1 cellular context compared by ENCODE assay signal in the genomic region with DNA sequence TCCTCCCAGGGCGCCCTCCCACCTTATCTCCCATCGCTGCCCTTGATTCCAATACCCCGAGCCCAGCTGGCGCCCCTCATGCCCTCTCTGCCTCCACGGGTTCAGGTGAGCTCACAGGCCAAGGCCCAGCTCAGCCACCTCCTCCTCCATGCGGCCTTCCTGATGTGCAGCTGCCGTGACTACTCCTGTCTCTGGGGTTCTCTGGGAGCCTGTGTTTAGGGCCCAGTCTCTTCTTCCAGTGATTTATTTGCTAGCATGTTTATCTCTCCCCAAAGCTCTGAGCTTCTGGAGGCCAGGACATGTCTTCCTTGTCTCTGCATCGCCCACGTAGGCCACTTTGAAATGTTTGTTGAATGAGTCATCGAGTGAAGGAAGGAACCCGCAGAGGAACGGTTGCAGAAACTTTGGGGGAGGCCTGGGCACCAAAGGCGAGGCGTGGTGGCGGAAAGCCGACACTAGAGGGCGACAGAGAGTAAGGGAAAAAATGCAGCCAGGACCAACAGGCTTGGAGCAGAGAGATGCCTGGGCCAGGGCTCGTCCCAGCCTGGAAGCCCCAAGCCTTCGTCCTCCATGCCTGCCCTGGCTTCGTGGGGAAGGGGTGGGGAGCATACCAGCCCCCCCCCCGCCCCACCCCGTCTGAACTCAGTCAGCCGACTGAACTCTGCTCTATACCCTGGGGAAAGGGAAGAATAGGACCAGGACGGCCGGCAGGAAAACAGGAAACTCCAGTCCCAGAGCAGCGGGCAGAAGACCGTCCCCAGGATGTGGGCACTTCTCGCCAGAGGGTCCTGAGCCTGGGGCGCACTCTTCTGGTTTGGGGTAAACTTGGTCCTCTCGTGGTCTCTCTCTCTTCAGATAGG.
A peak's percentile ranks its signal among the peaks of the same experiment; 100 is the strongest.
TF ChIP-seq lines count a peak whose summit lies in the region.

No MANE protein-coding gene starts in this region.

TF ChIP-seq in HepG2, 621 proteins besides CTCF, POLR2A, EP300 and RAD21 (continued from another document and continues in another):
- TF ChIP-seq ZHX2 (IDR thresholded peaks at IDR 0.05; ENCODE audit: low read depth) (no peak), ZHX2 (CRISPR knock-in tag; IDR thresholded peaks at IDR 0.05; ENCODE audit: borderline replicate concordance) (no peak), ZNF7 (CRISPR knock-in tag; IDR thresholded peaks at IDR 0.05) (no peak), HIVEP1 (CRISPR knock-in tag; IDR thresholded peaks at IDR 0.05) (peak; percentile 38; the same call in 1 of the 2 replicates), RXRB (CRISPR knock-in tag; IDR thresholded peaks at IDR 0.05; ENCODE audit: borderline replicate concordance) (peak; percentile 69; the same call in 1 of the 2 replicates), ZNF335 (CRISPR knock-in tag; IDR thresholded peaks at IDR 0.05) (peak; percentile 68; the same call in 1 of the 2 replicates), KAT7 (CRISPR knock-in tag; IDR thresholded peaks at IDR 0.05; ENCODE audit: borderline replicate concordance) (0 out of 2 replicates have a peak, but pooled peaks have one; percentile 34), ZNF292 (CRISPR knock-in tag; IDR thresholded peaks at IDR 0.05; ENCODE audit: borderline replicate concordance, low read depth) (peak; percentile 69; the same call in 1 of the 2 replicates), FOXC1 (CRISPR knock-in tag; IDR thresholded peaks at IDR 0.05; ENCODE audit: borderline replicate concordance) (peak; percentile 41; the same call in 1 of the 2 replicates), ZNF558 (CRISPR knock-in tag; IDR thresholded peaks at IDR 0.05; ENCODE audit: borderline replicate concordance) (no peak), ZC3H13 (CRISPR knock-in tag; IDR thresholded peaks at IDR 0.05) (0 out of 2 replicates have a peak, but pooled peaks have one; percentile 41), TP53 (CRISPR knock-in tag; conservative IDR thresholded peaks at IDR 0.05) (no peak), TAF1 (CRISPR knock-in tag; IDR thresholded peaks at IDR 0.05) (0 out of 2 replicates have a peak, but pooled peaks have one; percentile 31), KAT2B (IDR thresholded peaks at IDR 0.05; ENCODE audit: borderline replicate concordance, low read depth, low read length) (no peak), PTBP1 (IDR thresholded peaks at IDR 0.05; ENCODE audit: low read depth, low read length, poor library complexity, severe bottlenecking) (peak; percentile 21), AHR (CRISPR knock-in tag; IDR thresholded peaks at IDR 0.05) (0 out of 2 replicates have a peak, but pooled peaks have one; percentile 63), PRDM10 (CRISPR knock-in tag; IDR thresholded peaks at IDR 0.05; ENCODE audit: low read depth) (no peak; the same call in 1 of the 2 replicates), JDP2 (CRISPR knock-in tag; IDR thresholded peaks at IDR 0.05; ENCODE audit: borderline replicate concordance) (no peak), ZNF768 (CRISPR knock-in tag; IDR thresholded peaks at IDR 0.05) (peak; percentile 67), ARNT (IDR thresholded peaks at IDR 0.05) (no peak), HOXA9 (CRISPR knock-in tag; IDR thresholded peaks at IDR 0.05; ENCODE audit: borderline replicate concordance) (no peak), ZNF501 (CRISPR knock-in tag; IDR thresholded peaks at IDR 0.05) (0 out of 2 replicates have a peak, but pooled peaks have one; percentile 32), FOSL1 (CRISPR knock-in tag; IDR thresholded peaks at IDR 0.05; ENCODE audit: borderline replicate concordance) (peak; percentile 48; the same call in 1 of the 2 replicates), ISX (CRISPR knock-in tag; conservative IDR thresholded peaks at IDR 0.05) (no peak), SALL1 (CRISPR knock-in tag; IDR thresholded peaks at IDR 0.05) (peak; percentile 63; the same call in 1 of the 2 replicates), ZBTB7B (CRISPR knock-in tag; IDR thresholded peaks at IDR 0.05) (peak; percentile 77; the same call in 1 of the 2 replicates), SP1 (IDR thresholded peaks at IDR 0.05) (no peak), SP1 (CRISPR knock-in tag; IDR thresholded peaks at IDR 0.05) (no peak), RXRA (CRISPR knock-in tag; IDR thresholded peaks at IDR 0.05) (peak; percentile 84), FOXA3 (CRISPR knock-in tag; IDR thresholded peaks at IDR 0.05) (peak; percentile 49)
- TF ChIP-seq, protein P1, sequence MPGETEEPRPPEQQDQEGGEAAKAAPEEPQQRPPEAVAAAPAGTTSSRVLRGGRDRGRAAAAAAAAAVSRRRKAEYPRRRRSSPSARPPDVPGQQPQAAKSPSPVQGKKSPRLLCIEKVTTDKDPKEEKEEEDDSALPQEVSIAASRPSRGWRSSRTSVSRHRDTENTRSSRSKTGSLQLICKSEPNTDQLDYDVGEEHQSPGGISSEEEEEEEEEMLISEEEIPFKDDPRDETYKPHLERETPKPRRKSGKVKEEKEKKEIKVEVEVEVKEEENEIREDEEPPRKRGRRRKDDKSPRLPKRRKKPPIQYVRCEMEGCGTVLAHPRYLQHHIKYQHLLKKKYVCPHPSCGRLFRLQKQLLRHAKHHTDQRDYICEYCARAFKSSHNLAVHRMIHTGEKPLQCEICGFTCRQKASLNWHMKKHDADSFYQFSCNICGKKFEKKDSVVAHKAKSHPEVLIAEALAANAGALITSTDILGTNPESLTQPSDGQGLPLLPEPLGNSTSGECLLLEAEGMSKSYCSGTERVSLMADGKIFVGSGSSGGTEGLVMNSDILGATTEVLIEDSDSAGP (CRISPR knock-in tag; IDR thresholded peaks at IDR 0.05; ENCODE audit: borderline replicate concordance) = peak; percentile 61; the same call in 1 of the 2 replicates
- TF ChIP-seq, protein P2, sequence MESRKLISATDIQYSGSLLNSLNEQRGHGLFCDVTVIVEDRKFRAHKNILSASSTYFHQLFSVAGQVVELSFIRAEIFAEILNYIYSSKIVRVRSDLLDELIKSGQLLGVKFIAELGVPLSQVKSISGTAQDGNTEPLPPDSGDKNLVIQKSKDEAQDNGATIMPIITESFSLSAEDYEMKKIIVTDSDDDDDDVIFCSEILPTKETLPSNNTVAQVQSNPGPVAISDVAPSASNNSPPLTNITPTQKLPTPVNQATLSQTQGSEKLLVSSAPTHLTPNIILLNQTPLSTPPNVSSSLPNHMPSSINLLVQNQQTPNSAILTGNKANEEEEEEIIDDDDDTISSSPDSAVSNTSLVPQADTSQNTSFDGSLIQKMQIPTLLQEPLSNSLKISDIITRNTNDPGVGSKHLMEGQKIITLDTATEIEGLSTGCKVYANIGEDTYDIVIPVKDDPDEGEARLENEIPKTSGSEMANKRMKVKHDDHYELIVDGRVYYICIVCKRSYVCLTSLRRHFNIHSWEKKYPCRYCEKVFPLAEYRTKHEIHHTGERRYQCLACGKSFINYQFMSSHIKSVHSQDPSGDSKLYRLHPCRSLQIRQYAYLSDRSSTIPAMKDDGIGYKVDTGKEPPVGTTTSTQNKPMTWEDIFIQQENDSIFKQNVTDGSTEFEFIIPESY (CRISPR knock-in tag; IDR thresholded peaks at IDR 0.05) = peak; percentile 42; the same call in 1 of the 2 replicates
- TF ChIP-seq, protein P3, sequence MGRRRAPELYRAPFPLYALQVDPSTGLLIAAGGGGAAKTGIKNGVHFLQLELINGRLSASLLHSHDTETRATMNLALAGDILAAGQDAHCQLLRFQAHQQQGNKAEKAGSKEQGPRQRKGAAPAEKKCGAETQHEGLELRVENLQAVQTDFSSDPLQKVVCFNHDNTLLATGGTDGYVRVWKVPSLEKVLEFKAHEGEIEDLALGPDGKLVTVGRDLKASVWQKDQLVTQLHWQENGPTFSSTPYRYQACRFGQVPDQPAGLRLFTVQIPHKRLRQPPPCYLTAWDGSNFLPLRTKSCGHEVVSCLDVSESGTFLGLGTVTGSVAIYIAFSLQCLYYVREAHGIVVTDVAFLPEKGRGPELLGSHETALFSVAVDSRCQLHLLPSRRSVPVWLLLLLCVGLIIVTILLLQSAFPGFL (CRISPR knock-in tag; IDR thresholded peaks at IDR 0.05) = no peak
- TF ChIP-seq, protein P4, sequence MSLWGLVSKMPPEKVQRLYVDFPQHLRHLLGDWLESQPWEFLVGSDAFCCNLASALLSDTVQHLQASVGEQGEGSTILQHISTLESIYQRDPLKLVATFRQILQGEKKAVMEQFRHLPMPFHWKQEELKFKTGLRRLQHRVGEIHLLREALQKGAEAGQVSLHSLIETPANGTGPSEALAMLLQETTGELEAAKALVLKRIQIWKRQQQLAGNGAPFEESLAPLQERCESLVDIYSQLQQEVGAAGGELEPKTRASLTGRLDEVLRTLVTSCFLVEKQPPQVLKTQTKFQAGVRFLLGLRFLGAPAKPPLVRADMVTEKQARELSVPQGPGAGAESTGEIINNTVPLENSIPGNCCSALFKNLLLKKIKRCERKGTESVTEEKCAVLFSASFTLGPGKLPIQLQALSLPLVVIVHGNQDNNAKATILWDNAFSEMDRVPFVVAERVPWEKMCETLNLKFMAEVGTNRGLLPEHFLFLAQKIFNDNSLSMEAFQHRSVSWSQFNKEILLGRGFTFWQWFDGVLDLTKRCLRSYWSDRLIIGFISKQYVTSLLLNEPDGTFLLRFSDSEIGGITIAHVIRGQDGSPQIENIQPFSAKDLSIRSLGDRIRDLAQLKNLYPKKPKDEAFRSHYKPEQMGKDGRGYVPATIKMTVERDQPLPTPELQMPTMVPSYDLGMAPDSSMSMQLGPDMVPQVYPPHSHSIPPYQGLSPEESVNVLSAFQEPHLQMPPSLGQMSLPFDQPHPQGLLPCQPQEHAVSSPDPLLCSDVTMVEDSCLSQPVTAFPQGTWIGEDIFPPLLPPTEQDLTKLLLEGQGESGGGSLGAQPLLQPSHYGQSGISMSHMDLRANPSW (CRISPR knock-in tag; IDR thresholded peaks at IDR 0.05; ENCODE audit: borderline replicate concordance) = no peak
- TF ChIP-seq, protein P5, sequence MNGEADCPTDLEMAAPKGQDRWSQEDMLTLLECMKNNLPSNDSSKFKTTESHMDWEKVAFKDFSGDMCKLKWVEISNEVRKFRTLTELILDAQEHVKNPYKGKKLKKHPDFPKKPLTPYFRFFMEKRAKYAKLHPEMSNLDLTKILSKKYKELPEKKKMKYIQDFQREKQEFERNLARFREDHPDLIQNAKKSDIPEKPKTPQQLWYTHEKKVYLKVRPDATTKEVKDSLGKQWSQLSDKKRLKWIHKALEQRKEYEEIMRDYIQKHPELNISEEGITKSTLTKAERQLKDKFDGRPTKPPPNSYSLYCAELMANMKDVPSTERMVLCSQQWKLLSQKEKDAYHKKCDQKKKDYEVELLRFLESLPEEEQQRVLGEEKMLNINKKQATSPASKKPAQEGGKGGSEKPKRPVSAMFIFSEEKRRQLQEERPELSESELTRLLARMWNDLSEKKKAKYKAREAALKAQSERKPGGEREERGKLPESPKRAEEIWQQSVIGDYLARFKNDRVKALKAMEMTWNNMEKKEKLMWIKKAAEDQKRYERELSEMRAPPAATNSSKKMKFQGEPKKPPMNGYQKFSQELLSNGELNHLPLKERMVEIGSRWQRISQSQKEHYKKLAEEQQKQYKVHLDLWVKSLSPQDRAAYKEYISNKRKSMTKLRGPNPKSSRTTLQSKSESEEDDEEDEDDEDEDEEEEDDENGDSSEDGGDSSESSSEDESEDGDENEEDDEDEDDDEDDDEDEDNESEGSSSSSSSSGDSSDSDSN (CRISPR knock-in tag; IDR thresholded peaks at IDR 0.05) = peak; percentile 83
